Comparison of ENCODE assay signal across 1 cellular context in genomic region chr3:128286691-128287090, GRCh38.
TF ChIP-seq lines count a peak whose summit lies in the region.

No MANE protein-coding gene starts in this region.

TF ChIP-seq in WTC11, 78 proteins besides CTCF, POLR2A, EP300 and RAD21 (continued from another document):
- TF ChIP-seq HMGA2 (CRISPR knock-in tag; IDR thresholded peaks at IDR 0.05) (no peak), ELF4 (CRISPR knock-in tag; IDR thresholded peaks at IDR 0.05; ENCODE audit: low read depth) (no peak), ZNF138 (CRISPR knock-in tag; conservative IDR thresholded peaks at IDR 0.05) (no peak), FOXJ3 (CRISPR knock-in tag; IDR thresholded peaks at IDR 0.05; ENCODE audit: borderline replicate concordance) (no peak), USF1 (CRISPR knock-in tag; IDR thresholded peaks at IDR 0.05) (no peak), ZNF317 (CRISPR knock-in tag; IDR thresholded peaks at IDR 0.05; ENCODE audit: borderline replicate concordance, low read depth) (no peak), GRHL2 (CRISPR knock-in tag; IDR thresholded peaks at IDR 0.05; ENCODE audit: insufficient replicate concordance, severe bottlenecking) (no peak), ZBTB21 (CRISPR knock-in tag; IDR thresholded peaks at IDR 0.05; ENCODE audit: borderline replicate concordance) (no peak), SP1 (CRISPR knock-in tag; conservative IDR thresholded peaks at IDR 0.05) (no peak), ZNF423 (CRISPR knock-in tag; IDR thresholded peaks at IDR 0.05) (no peak), AR (CRISPR knock-in tag; IDR thresholded peaks at IDR 0.05) (no peak), HMGXB4 (CRISPR knock-in tag; IDR thresholded peaks at IDR 0.05) (no peak), GTF2I (CRISPR knock-in tag; conservative IDR thresholded peaks at IDR 0.05) (no peak), IRF1 (CRISPR knock-in tag; IDR thresholded peaks at IDR 0.05) (no peak), MYBL2 (CRISPR knock-in tag; IDR thresholded peaks at IDR 0.05) (no peak), GABPB1 (CRISPR knock-in tag; IDR thresholded peaks at IDR 0.05) (no peak)
